27 cellular contexts compared by ENCODE assay signal in genomic region chr13:25899952-25900351, GRCh38.
DNase-seq lines count a peak whose midpoint lies in the region; ATAC-seq and TF ChIP-seq lines count a peak whose summit lies in the region.
"Had no signal": no experiment of that assay in that cellular context is flagged by ENCODE, and none has a peak within 500 bp of the region (broad histone marks: within the 10 kb centered on the region; RNA-seq: fewer than 3 reads in every experiment).

No MANE protein-coding gene starts in this region.

- WGBS in endodermal cell (ENCODE audit: insufficient coverage in 1 of 2, insufficient read length in 1 of 2), 2 experiments = 96 to 100% methylated on average over 1 of the region's 1 CpG
- WGBS in thyroid gland, 2 donors = 92 to 94% methylated on average over 1 of the region's 1 CpG

- H3K4me2 ChIP-seq in MM.1S (ENCODE audit: low read depth, low read length) (no peak overlapping the region), GM23338 (no peak overlapping the region)

- H3K4me3 ChIP-seq in endodermal cell (ENCODE audit: low read length) = peak overlapping the region; percentile 27
- H3K4me3 ChIP-seq in MM.1S (ENCODE audit: low read length) = no peak overlapping the region
- H3K4me3 ChIP-seq in thyroid gland (replicated peaks in 1 of 3) = no peak overlapping the region
- H3K4me3 ChIP-seq in GM23338 = no peak overlapping the region
- H3K4me3 ChIP-seq: esophagus muscularis mucosa, heart left ventricle, left ventricle myocardium inferior had no signal

- TF ChIP-seq POLR2A in thyroid gland (IDR thresholded peaks at IDR 0.05) = no peak

- H4K20me1 ChIP-seq in MM.1S (ENCODE audit: insufficient read depth, low read length) (no peaks in the 10 kb centered on the region), GM23338 (replicated peaks; ENCODE audit: insufficient read depth) (no peaks in the 10 kb centered on the region)

- 0 out of 2 replicates have a peak, but pooled peaks cover 3% of the 10 kb centered on the region for H3F3A ChIP-seq in MM.1S (ENCODE audit: insufficient read depth, low read length)
- H3F3A ChIP-seq in GM23338 (replicated peaks; ENCODE audit: low read depth) = no peaks in the 10 kb centered on the region

- H2AFZ ChIP-seq in MM.1S (ENCODE audit: low read length) (no peak overlapping the region), GM23338 (no peak overlapping the region)

- H3K4me3 Mint-ChIP-seq in activated naive CD8-positive, alpha-beta T cell = peak overlapping the region; percentile 61
- no peak overlapping the region for H3K4me3 Mint-ChIP-seq in activated naive CD8-positive, alpha-beta T cell treated with anti-CD3 and anti-CD28 coated beads, Interleukin-2, amount 50 U/mL, for 24 hours
- H3K4me3 Mint-ChIP-seq in endodermal cell = no peak overlapping the region
- H3K4me3 Mint-ChIP-seq in stimulated activated naive B cell treated with anti-CD40 and anti-IgM and Interleukin-4, amounts not matched to agents 10 μg/mL and 1 μg/mL and 100 μg/mL, for 72 hours = no peak overlapping the region
- H3K4me3 Mint-ChIP-seq in GM23338 = no peak overlapping the region
- H3K4me3 Mint-ChIP-seq: activated CD4-positive, alpha-beta T cell treated with anti-CD3 and anti-CD28 coated beads, Interleukin-2, amount 10 ng/mL, durations not matched to agents 7 days and 5 days; type B pancreatic cell; WTC11 had no signal

- no peak for DNase-seq in activated naive CD8-positive, alpha-beta T cell treated with anti-CD3 and anti-CD28 coated beads, Interleukin-2, amount 50 U/mL, for 24 hours
- DNase-seq in endodermal cell (no peak), MM.1S (no peak), thyroid gland (no peak), GM23338 (ENCODE audit: low spot score) (no peak)
- DNase-seq in stimulated activated naive B cell treated with anti-CD40 and anti-IgM and Interleukin-4, amounts not matched to agents 10 μg/mL and 1 μg/mL and 100 μg/mL, for 72 hours = no peak
- DNase-seq: activated CD4-positive, alpha-beta T cell treated with anti-CD3 and anti-CD28 coated beads, Interleukin-2, amount 10 ng/mL, durations not matched to agents 7 days and 5 days; central memory CD4-positive, alpha-beta T cell; foreskin fibroblast; GDM1; heart left ventricle; Kasumi-1; left ventricle myocardium inferior; NCI-H1048; NCI-H187; NCI-H82; nucleus accumbens; SIG-M5; stimulated activated CD4-positive, alpha-beta T cell treated with anti-CD3 and anti-CD28 coated beads, Interleukin-4, amount 100 ng/mL, for 24 hours; substantia nigra had no signal

- H3K4me1 ChIP-seq in endodermal cell (ENCODE audit: control insufficient read depth, insufficient read depth, low read length) (no peaks in the 10 kb centered on the region), MM.1S (ENCODE audit: low read length) (peaks cover 9% of the 10 kb centered on the region), thyroid gland (peaks cover 0 to 4% of the 10 kb centered on the region in 2 donors), GM23338 (ENCODE audit: insufficient read depth) (peaks cover 21% of the 10 kb centered on the region)
- H3K4me1 ChIP-seq: esophagus muscularis mucosa, left ventricle myocardium inferior had no signal

- H3K9ac ChIP-seq in endodermal cell (ENCODE audit: extremely low read depth, low read length, poor library complexity, severe bottlenecking) = no peak overlapping the region
- H3K9ac ChIP-seq in MM.1S (ENCODE audit: low read length) = no peak overlapping the region

- peaks cover 4% of the 10 kb centered on the region for H3K9me3 Mint-ChIP-seq in activated naive CD8-positive, alpha-beta T cell (ENCODE audit: low read depth)
- H3K9me3 Mint-ChIP-seq in activated naive CD8-positive, alpha-beta T cell treated with anti-CD3 and anti-CD28 coated beads, Interleukin-2, amount 50 U/mL, for 24 hours = peaks cover 10% of the 10 kb centered on the region
- H3K9me3 Mint-ChIP-seq in endodermal cell (peaks cover 52% of the 10 kb centered on the region), GM23338 (peaks cover 54% of the 10 kb centered on the region)
- peaks cover 5 to 10% of the 10 kb centered on the region in 2 donors for H3K9me3 Mint-ChIP-seq in stimulated activated naive B cell treated with anti-CD40 and anti-IgM and Interleukin-4, amounts not matched to agents 10 μg/mL and 1 μg/mL and 100 μg/mL, for 72 hours

- no peaks in the 10 kb centered on the region for H3K36me3 ChIP-seq in KOPT-K1 (ENCODE audit: insufficient read depth, low read length)
- no peaks in the 10 kb centered on the region for H3K36me3 ChIP-seq in endodermal cell (ENCODE audit: control insufficient read depth, insufficient read depth, low read length)
- no peaks in the 10 kb centered on the region for H3K36me3 ChIP-seq in MM.1S (replicated peaks; ENCODE audit: insufficient read depth, low read length)
- no peaks in the 10 kb centered on the region for H3K36me3 ChIP-seq in thyroid gland
- H3K36me3 ChIP-seq in GM23338 (ENCODE audit: insufficient read depth) = peaks cover 12% of the 10 kb centered on the region; the same call in 1 of the 2 replicates
- H3K36me3 ChIP-seq: esophagus muscularis mucosa, heart left ventricle, left ventricle myocardium inferior had no signal

- H3K27ac ChIP-seq in KOPT-K1 (ENCODE audit: low read depth, low read length, poor library complexity, severe bottlenecking) (peak overlapping the region; percentile 78), endodermal cell (ENCODE audit: low read depth, low read length) (no peak overlapping the region), MM.1S (ENCODE audit: low read length) (no peak overlapping the region), thyroid gland (no peak overlapping the region), GM23338 (ENCODE audit: low read depth) (no peak overlapping the region)
- H3K27ac ChIP-seq: esophagus muscularis mucosa, heart left ventricle, left ventricle myocardium inferior had no signal

- no peaks in the 10 kb centered on the region for H3K79me2 ChIP-seq in MM.1S (ENCODE audit: low read length)
- no peaks in the 10 kb centered on the region for H3K79me2 ChIP-seq in GM23338 (replicated peaks; ENCODE audit: insufficient read depth)

- no peaks in the 10 kb centered on the region for H3K27me3 Mint-ChIP-seq in activated naive CD8-positive, alpha-beta T cell
- H3K27me3 Mint-ChIP-seq in activated naive CD8-positive, alpha-beta T cell treated with anti-CD3 and anti-CD28 coated beads, Interleukin-2, amount 50 U/mL, for 24 hours = no peaks in the 10 kb centered on the region
- H3K27me3 Mint-ChIP-seq in endodermal cell (ENCODE audit: insufficient read depth) = peaks cover 6% of the 10 kb centered on the region
- peaks cover 20 to 29% of the 10 kb centered on the region in 2 donors for H3K27me3 Mint-ChIP-seq in stimulated activated naive B cell treated with anti-CD40 and anti-IgM and Interleukin-4, amounts not matched to agents 10 μg/mL and 1 μg/mL and 100 μg/mL, for 72 hours
- peaks cover 5% of the 10 kb centered on the region for H3K27me3 Mint-ChIP-seq in GM23338 (ENCODE audit: insufficient read depth, low read depth, poor library complexity)
- H3K27me3 Mint-ChIP-seq: type B pancreatic cell had no signal

- intact Hi-C loops in thyroid gland (cut with DNase I) = no loop called here

- H3K9me2 ChIP-seq in MM.1S (replicated peaks; ENCODE audit: insufficient read depth, low read length) (no peaks in the 10 kb centered on the region), GM23338 (ENCODE audit: insufficient read depth) (peaks cover 5% of the 10 kb centered on the region; the same call in 1 of the 2 replicates)

- H3K36me3 Mint-ChIP-seq in activated naive CD8-positive, alpha-beta T cell = no peaks in the 10 kb centered on the region
- no peaks in the 10 kb centered on the region for H3K36me3 Mint-ChIP-seq in activated naive CD8-positive, alpha-beta T cell treated with anti-CD3 and anti-CD28 coated beads, Interleukin-2, amount 50 U/mL, for 24 hours (ENCODE audit: low read depth)
- H3K36me3 Mint-ChIP-seq in endodermal cell (ENCODE audit: low read depth) (peaks cover 28% of the 10 kb centered on the region), GM23338 (ENCODE audit: low read depth) (peaks cover 49% of the 10 kb centered on the region)
- H3K36me3 Mint-ChIP-seq in stimulated activated naive B cell treated with anti-CD40 and anti-IgM and Interleukin-4, amounts not matched to agents 10 μg/mL and 1 μg/mL and 100 μg/mL, for 72 hours = peaks cover 0 to 4% of the 10 kb centered on the region in 2 donors

- TF ChIP-seq CTCF in endodermal cell (conservative IDR thresholded peaks at IDR 0.05) (no peak), MM.1S (IDR thresholded peaks at IDR 0.05; ENCODE audit: low read length) (no peak), thyroid gland (IDR thresholded peaks at IDR 0.05) (no peak), GM23338 (conservative IDR thresholded peaks at IDR 0.05; ENCODE audit: low read depth in 2 of 2) (no peak)

- H3K4me1 Mint-ChIP-seq in activated naive CD8-positive, alpha-beta T cell (ENCODE audit: low read depth) = peaks cover 24% of the 10 kb centered on the region
- peaks cover 28% of the 10 kb centered on the region for H3K4me1 Mint-ChIP-seq in activated naive CD8-positive, alpha-beta T cell treated with anti-CD3 and anti-CD28 coated beads, Interleukin-2, amount 50 U/mL, for 24 hours
- H3K4me1 Mint-ChIP-seq in endodermal cell (no peaks in the 10 kb centered on the region), GM23338 (peaks cover 10% of the 10 kb centered on the region; the same call in 2 of the 3 replicates)
- H3K4me1 Mint-ChIP-seq in stimulated activated naive B cell treated with anti-CD40 and anti-IgM and Interleukin-4, amounts not matched to agents 10 μg/mL and 1 μg/mL and 100 μg/mL, for 72 hours = peaks cover 4 to 7% of the 10 kb centered on the region in 2 donors

- no peaks in the 10 kb centered on the region for H3K27me3 ChIP-seq in endodermal cell (ENCODE audit: control insufficient read depth, insufficient read depth, low read length, poor library complexity, severe bottlenecking)
- no peaks in the 10 kb centered on the region for H3K27me3 ChIP-seq in MM.1S (replicated peaks; ENCODE audit: insufficient read depth, low read length)
- no peaks in the 10 kb centered on the region for H3K27me3 ChIP-seq in thyroid gland
- H3K27me3 ChIP-seq in GM23338 (ENCODE audit: insufficient read depth) = no peaks in the 10 kb centered on the region
- H3K27me3 ChIP-seq: esophagus muscularis mucosa had no signal

- no peak overlapping the region for H3K27ac Mint-ChIP-seq in activated naive CD8-positive, alpha-beta T cell
- no peak overlapping the region for H3K27ac Mint-ChIP-seq in activated naive CD8-positive, alpha-beta T cell treated with anti-CD3 and anti-CD28 coated beads, Interleukin-2, amount 50 U/mL, for 24 hours
- H3K27ac Mint-ChIP-seq in endodermal cell = no peak overlapping the region
- peak overlapping the region; percentile 40 for H3K27ac Mint-ChIP-seq in stimulated activated naive B cell treated with anti-CD40 and anti-IgM and Interleukin-4, amounts not matched to agents 10 μg/mL and 1 μg/mL and 100 μg/mL, for 72 hours
- H3K27ac Mint-ChIP-seq in GM23338 = no peak overlapping the region
- H3K27ac Mint-ChIP-seq: activated T-helper 2 cell treated with anti-CD3 and anti-CD28 coated beads, Interferon-gamma antibody, Interleukin-2, Interleukin-4, amounts not matched to agents 10 μg/mL and 5 μg/mL and 100 μg/mL, durations not matched to agents 14 hours and 24 hours and 36 hours; WTC11 had no signal

- H3K9me3 ChIP-seq in KOPT-K1 (ENCODE audit: insufficient read depth, low read length, poor library complexity, severe bottlenecking) = peaks cover 24% of the 10 kb centered on the region
- peaks cover 34% of the 10 kb centered on the region for H3K9me3 ChIP-seq in endodermal cell (ENCODE audit: control insufficient read depth, low read length)
- no peaks in the 10 kb centered on the region for H3K9me3 ChIP-seq in MM.1S (replicated peaks; ENCODE audit: insufficient read depth, low read length)
- no peaks in the 10 kb centered on the region for H3K9me3 ChIP-seq in thyroid gland
- H3K9me3 ChIP-seq: esophagus muscularis mucosa, heart left ventricle had no signal

- ATAC-seq in activated naive CD8-positive, alpha-beta T cell treated with anti-CD3 and anti-CD28 coated beads, Interleukin-2, amount 50 U/mL, for 24 hours = no peak
- no peak for ATAC-seq in stimulated activated naive B cell treated with anti-CD40 and anti-IgM and Interleukin-4, amounts not matched to agents 10 μg/mL and 1 μg/mL and 100 μg/mL, for 72 hours (replicated peaks)
- no peak for ATAC-seq in GM23338
- ATAC-seq: HCT116, heart left ventricle, WTC11 had no signal
